In the genomic region with DNA sequence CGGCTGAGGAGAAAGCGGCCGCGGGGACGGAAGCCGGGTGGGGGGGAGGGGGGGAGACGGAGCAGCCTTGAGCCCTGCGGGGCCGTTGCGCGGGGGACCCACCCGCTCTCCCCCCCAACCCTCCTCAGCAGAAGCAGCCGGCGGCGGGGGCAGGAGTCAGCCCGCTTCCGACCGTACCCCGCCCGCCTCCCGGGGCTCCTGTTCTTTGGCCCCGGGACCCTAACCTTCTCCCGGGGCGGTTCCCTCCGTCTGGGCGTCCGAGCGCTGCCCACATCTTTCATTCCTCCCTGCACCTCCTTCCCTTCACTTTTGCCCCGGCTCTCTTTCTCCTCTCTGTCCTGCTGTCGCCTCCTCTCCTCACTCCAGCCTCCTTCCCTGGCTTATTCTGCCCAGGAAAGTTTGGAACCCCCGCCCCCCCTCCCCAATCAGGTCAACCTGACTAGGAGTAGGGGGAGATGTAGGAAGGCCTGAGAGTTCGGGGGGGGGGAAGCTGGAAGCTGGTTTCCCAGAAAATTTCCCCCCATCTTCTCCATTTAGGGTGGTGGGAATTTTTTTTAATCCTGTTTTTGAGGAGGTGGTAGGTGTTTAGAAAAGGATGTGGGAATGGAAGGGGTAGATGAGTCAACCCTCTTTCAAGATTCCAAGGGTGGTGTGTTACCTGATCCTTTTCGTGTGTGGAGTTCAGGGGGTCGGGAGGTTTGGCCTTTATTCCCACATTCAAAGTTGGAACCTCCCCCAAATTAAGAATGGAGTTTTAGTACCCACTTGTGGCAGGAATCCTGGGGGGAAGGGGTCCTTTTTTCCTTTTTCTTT, we compare ENCODE assay signal across 8 cellular contexts. TPM values are rescaled to one million over a fixed set of nuclear protein-coding genes. Genes with fewer than 3 reads are reported as not detected.
DNase-seq lines count a peak whose midpoint lies in the region; ATAC-seq lines count a peak whose summit lies in the region.

No MANE protein-coding gene starts in this region.

- peaks cover 0 to 3% (median 0%) of the 10 kb centered on the region in 3 donors for H3K36me3 ChIP-seq in skeletal muscle tissue (ENCODE audit: control insufficient read depth in 3 of 3, insufficient read depth in 3 of 3, low read length in 3 of 3)

- peak overlapping the region; percentile 69 for H3K27ac ChIP-seq in skeletal muscle tissue (ENCODE audit: low read depth, low read length)

- peak overlapping the region; percentile 58 for H3K27ac Mint-ChIP-seq in activated CD4-positive, alpha-beta memory T cell treated with anti-CD3 and anti-CD28 coated beads for 36 hours

- ATAC-seq in GM18502 (IDR thresholded peaks at IDR 0.05; ENCODE audit: poor library complexity, unreplicated experiment): peak; percentile 14
- peak; percentile 1 for ATAC-seq in HG02870 (IDR thresholded peaks at IDR 0.05; ENCODE audit: unreplicated experiment)
- ATAC-seq in HG03457 (IDR thresholded peaks at IDR 0.05; ENCODE audit: unreplicated experiment): no peak

- H3K4me1 ChIP-seq in skeletal muscle tissue (ENCODE audit: control insufficient read depth in 3 of 3, insufficient read depth in 3 of 3, low read length in 3 of 3): peaks cover 9 to 22% (median 12%) of the 10 kb centered on the region in 3 donors

- peak overlapping the region; percentile 80 to 85 (median 83) for H3K9ac ChIP-seq in skeletal muscle tissue (ENCODE audit: low read depth in 1 of 3, low read length in 3 of 3)

- H3K36me3 Mint-ChIP-seq in activated CD4-positive, alpha-beta memory T cell treated with anti-CD3 and anti-CD28 coated beads for 36 hours: no peaks in the 10 kb centered on the region

- no peaks in the 10 kb centered on the region for H3K9me3 Mint-ChIP-seq in activated CD4-positive, alpha-beta memory T cell treated with anti-CD3 and anti-CD28 coated beads for 36 hours

- POLR2A ChIA-PET in activated CD4-positive, alpha-beta memory T cell treated with anti-CD3 and anti-CD28 coated beads for 36 hours (lab: Charles Lee): interaction anchor here (1.6 kb wide), 1 partner anchor 16 kb away, joined by 6 read pairs; no protein-coding TSS in a partner anchor

- peaks cover 56% of the 10 kb centered on the region for H3K4me1 Mint-ChIP-seq in activated CD4-positive, alpha-beta memory T cell treated with anti-CD3 and anti-CD28 coated beads for 36 hours (ENCODE audit: low read depth)

- intact Hi-C loops in activated CD4-positive, alpha-beta memory T cell treated with anti-CD3 and anti-CD28 coated beads for 36 hours (cut with micrococcal nuclease): loop anchor here (2.0 to 5.0 kb wide), 2 partner anchors 17 to 275 kb away; a partner anchor contains a TSS

- H3K27me3 Mint-ChIP-seq in activated CD4-positive, alpha-beta memory T cell treated with anti-CD3 and anti-CD28 coated beads for 36 hours: no peaks in the 10 kb centered on the region

- H3K9me3 ChIP-seq in skeletal muscle tissue (ENCODE audit: control insufficient read depth in 3 of 3, low read length in 3 of 3): no peaks in the 10 kb centered on the region

- H3K4me3 Mint-ChIP-seq in activated CD4-positive, alpha-beta memory T cell treated with anti-CD3 and anti-CD28 coated beads for 36 hours: peak overlapping the region; percentile 74

- peak overlapping the region; percentile 80 to 81 (median 80) for H3K4me3 ChIP-seq in skeletal muscle tissue (ENCODE audit: low read length in 3 of 3)

- DNase-seq in activated CD4-positive, alpha-beta memory T cell treated with anti-CD3 and anti-CD28 coated beads for 36 hours: no peak
- DNase-seq in hepatic stellate cell (ENCODE audit: low spot score) (peak; percentile 16), SIG-M5 treated with dmso at 0.1 percent for 504 hours (lab: John Stamatoyannopoulos, UW; ENCODE audit: unreplicated experiment) (no peak), NOMO-1 (lab: John Stamatoyannopoulos, UW; ENCODE audit: unreplicated experiment in 2 of 2) (no peak)

- no peaks in the 10 kb centered on the region for H3K27me3 ChIP-seq in skeletal muscle tissue (ENCODE audit: control insufficient read depth in 3 of 3, insufficient read depth in 3 of 3, low read length in 3 of 3)

- CTCF ChIA-PET in activated CD4-positive, alpha-beta memory T cell treated with anti-CD3 and anti-CD28 coated beads for 36 hours (lab: Charles Lee): no interaction called here

RNA-seq across cellular contexts. Expression of a gene that starts 0.4 kb away (rescaled TPM):
- total RNA-seq in activated CD4-positive, alpha-beta memory T cell treated with anti-CD3 and anti-CD28 coated beads for 36 hours: 1 to 10 TPM; 6.8 to 8.3 TPM
- total RNA-seq in skeletal muscle tissue: 14.6 TPM
